Comparison of ENCODE assay signal across 30 cellular contexts in the genomic region with DNA sequence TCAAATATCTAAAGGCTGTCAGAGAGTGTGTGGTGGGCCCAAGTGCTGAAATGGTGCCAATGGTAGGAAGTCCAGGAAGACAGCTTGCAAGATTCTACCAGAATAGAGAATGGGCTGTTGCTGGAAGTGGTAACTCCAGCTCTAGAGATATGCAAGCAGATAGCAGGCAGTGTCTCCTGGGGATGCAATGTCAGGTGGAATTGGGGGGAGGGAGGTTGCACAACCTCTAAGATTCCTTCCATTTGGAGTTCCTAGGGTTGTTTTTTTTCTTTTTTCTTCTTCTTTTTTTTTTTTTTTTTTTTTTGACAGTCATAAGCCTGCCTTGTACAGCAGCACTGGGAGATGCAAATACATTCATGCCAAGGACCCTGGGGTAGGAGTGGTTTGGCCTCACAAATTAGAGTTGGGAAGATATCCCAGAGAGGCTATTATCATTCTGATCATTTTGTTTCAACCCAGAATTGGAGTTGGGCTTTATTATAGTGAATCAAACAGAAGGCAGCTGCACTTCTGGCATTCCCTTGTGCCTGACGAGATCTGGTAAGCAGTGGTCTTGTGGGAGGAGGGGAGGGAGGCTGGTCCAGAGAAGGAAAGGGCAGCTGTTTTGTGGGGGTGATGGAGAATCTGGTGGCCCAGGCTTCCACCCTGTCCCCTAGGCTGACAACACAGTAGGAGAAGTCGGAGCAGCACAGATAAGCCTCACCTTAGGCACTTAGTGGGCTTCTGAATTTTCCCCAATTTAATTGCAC. TPM values are rescaled to one million over a fixed set of nuclear protein-coding genes. Genes with fewer than 3 reads are reported as not detected.
"Had no signal": no experiment of that assay in that cellular context is flagged by ENCODE, and none has a peak within 500 bp of the region (broad histone marks: within the 10 kb centered on the region; RNA-seq: fewer than 3 reads in every experiment).

No MANE protein-coding gene starts in this region.

- H3K9me3 ChIP-seq: adrenal gland, ascending aorta, heart right ventricle, left lung, neutrophil, ovary, prostate gland, spleen, suprapubic skin, tibial artery had no signal

- ATAC-seq: esophagus mucosa, left lung had no signal

- H3K4me3 ChIP-seq: adrenal gland, ascending aorta, heart right ventricle, left lung, ovary, prostate gland, spleen, suprapubic skin, tibial artery had no signal

- H3K27ac ChIP-seq: adrenal gland, ascending aorta, brain microvascular endothelial cell, heart right ventricle, left lung, neutrophil, ovary, prostate gland, spleen, suprapubic skin, tibial artery, VCaP had no signal

- H3K27me3 ChIP-seq: ascending aorta, brain microvascular endothelial cell, ovary had no signal

- DNase-seq: activated CD4-positive, alpha-beta T cell treated with anti-CD3 and anti-CD28 coated beads for 4 hours; activated CD4-positive, alpha-beta T cell treated with anti-CD3 and anti-CD28 coated beads, Interleukin-2, amount 50 U/mL, for 4 hours; activated effector memory CD4-positive, alpha-beta T cell treated with anti-CD3 and anti-CD28 coated beads, Interleukin-2, amount 50 U/mL, for 16 hours; activated naive CD4-positive, alpha-beta T cell treated with anti-CD3 and anti-CD28 coated beads for 36 hours; activated naive CD8-positive, alpha-beta T cell treated with anti-CD3 and anti-CD28 coated beads for 36 hours; brain microvascular endothelial cell; caudate nucleus; foreskin fibroblast; heart right ventricle; left lung; mammary epithelial cell; naive B cell; nephron progenitor cell; ovary; retina; spleen; stimulated activated naive CD4-positive, alpha-beta T cell; T-helper 9 cell; tibial artery had no signal

- H3K36me3 ChIP-seq: adrenal gland, ascending aorta, brain microvascular endothelial cell, heart right ventricle, left lung, neutrophil, ovary, prostate gland, spleen, suprapubic skin, tibial artery had no signal

- H3K4me1 ChIP-seq: adrenal gland, ascending aorta, heart right ventricle, left lung, prostate gland, spleen, suprapubic skin, tibial artery had no signal

RNA-seq across cellular contexts. Expression of gene SLC6A2, which starts 51.1 kb away (rescaled TPM):
- total RNA-seq: activated naive CD4-positive, alpha-beta T cell treated with anti-CD3 and anti-CD28 coated beads for 36 hours; activated naive CD8-positive, alpha-beta T cell treated with anti-CD3 and anti-CD28 coated beads for 36 hours; ascending aorta; chondrocyte; esophagus mucosa; glomerular endothelial cell; kidney epithelial cell; left lung; spleen; T-helper 1 cell treated with Interleukin-12 subunit alpha and Interleukin-12 subunit beta and Interleukin-4 antibody, amounts not matched to agents 30 ng/mL and 1 ng/mL, for 36 hours had no signal
- polyA plus RNA-seq: heart right ventricle, spleen had no signal
